ENCODE assay signal across 19 cellular contexts in genomic region chr12:116378002-116378401, GRCh38.
A peak's percentile ranks its signal among the peaks of the same experiment; 100 is the strongest.
DNase-seq lines count a peak whose midpoint lies in the region; ATAC-seq and TF ChIP-seq lines count a peak whose summit lies in the region.
"Had no signal": no experiment of that assay in that cellular context is flagged by ENCODE, and none has a peak within 500 bp of the region (broad histone marks: within the 10 kb centered on the region; RNA-seq: fewer than 3 reads in every experiment).

No MANE protein-coding gene starts in this region.

- no peak overlapping the region for H2BK120ac ChIP-seq in mesenchymal stem cell (ENCODE audit: low read depth, low read length)

- H4K20me1 ChIP-seq in PC-9 (ENCODE audit: insufficient read depth), result no peaks in the 10 kb centered on the region
- H4K20me1 ChIP-seq: BLaER1 treated with 17β-estradiol and CSF1 and Interleukin-3, amounts not matched to agents 10 nM and 100 nM had no signal

- H3K36me3 ChIP-seq in HEK293 (ENCODE audit: control insufficient read depth in 2 of 2, insufficient read depth in 1 of 2, low read length in 2 of 2) (no peaks in the 10 kb centered on the region), PC-9 (ENCODE audit: low read depth) (no peaks in the 10 kb centered on the region), mesenchymal stem cell (ENCODE audit: control insufficient read depth in 1 of 2, insufficient read depth in 2 of 2, low read depth in 1 of 2, low read length in 2 of 2) (no peaks in the 10 kb centered on the region), spleen (no peaks in the 10 kb centered on the region)
- H3K36me3 ChIP-seq: BLaER1 treated with 17β-estradiol and CSF1 and Interleukin-3, amounts not matched to agents 10 nM and 100 nM; HAP-1 had no signal

- H3K4me3 ChIP-seq in HEK293 (ENCODE audit: low read depth, low read length) (no peak overlapping the region), PC-9 (no peak overlapping the region), mesenchymal stem cell (ENCODE audit: insufficient read depth in 1 of 2, low read depth in 1 of 2, low read length in 2 of 2) (no peak overlapping the region), spleen (no peak overlapping the region)
- H3K4me3 ChIP-seq: BLaER1 treated with 17β-estradiol and CSF1 and Interleukin-3, amounts not matched to agents 10 nM and 100 nM; GM12878; HAP-1 had no signal

- H3K4me1 ChIP-seq in HEK293 (ENCODE audit: control insufficient read depth, insufficient read depth, low read length) (no peaks in the 10 kb centered on the region), PC-9 (replicated peaks; ENCODE audit: insufficient read depth) (peaks cover 48% of the 10 kb centered on the region), mesenchymal stem cell (ENCODE audit: control insufficient read depth, insufficient read depth, low read depth, low read length) (peaks cover 22% of the 10 kb centered on the region), spleen (peaks cover 0 to 22% (median 8%) of the 10 kb centered on the region in 6 donors)

- BruUV-seq in PC-9 (replicated peaks; lab: Mats Ljungman, UMichigan), result no TSS peak

- peaks cover 4% of the 10 kb centered on the region for H3K27me3 Mint-ChIP-seq in activated T-cell treated with anti-CD3 and anti-CD28 coated beads, Interleukin-2, amount 50 U/mL, for 24 hours

- peaks cover 16% of the 10 kb centered on the region for H3K4me1 Mint-ChIP-seq in activated T-cell treated with anti-CD3 and anti-CD28 coated beads, Interleukin-2, amount 50 U/mL, for 24 hours (ENCODE audit: low read depth)
- H3K4me1 Mint-ChIP-seq: B cell had no signal

- no peaks in the 10 kb centered on the region for H3K79me2 ChIP-seq in PC-9 (ENCODE audit: low read depth)

- H3K9ac ChIP-seq in mesenchymal stem cell (ENCODE audit: low read length), result no peak overlapping the region
- H3K9ac ChIP-seq: BLaER1 treated with 17β-estradiol and CSF1 and Interleukin-3, amounts not matched to agents 10 nM and 100 nM had no signal

- no peaks in the 10 kb centered on the region for H3K9me3 ChIP-seq in HEK293 (ENCODE audit: control insufficient read depth, insufficient read depth, low read depth, low read length)
- no peaks in the 10 kb centered on the region for H3K9me3 ChIP-seq in PC-9 (ENCODE audit: insufficient read depth, low read depth)
- no peaks in the 10 kb centered on the region for H3K9me3 ChIP-seq in mesenchymal stem cell (ENCODE audit: control insufficient read depth, low read length)
- H3K9me3 ChIP-seq in spleen, result no peaks in the 10 kb centered on the region
- H3K9me3 ChIP-seq: HAP-1 had no signal

- no peaks in the 10 kb centered on the region for H3K79me1 ChIP-seq in mesenchymal stem cell (replicated peaks; ENCODE audit: low read length, poor library complexity, severe bottlenecking)

- DNase-seq in PC-9 (no peak), mesenchymal stem cell (no peak), spleen (peak; percentile 18)
- DNase-seq in activated T-cell treated with anti-CD3 and anti-CD28 coated beads, Interleukin-2, amount 50 U/mL, for 24 hours, result no peak
- DNase-seq in effector CD8-positive, alpha-beta T cell (lab: John Stamatoyannopoulos, UW), result no peak
- DNase-seq: 8988T; CD8-positive, alpha-beta T cell; COR-L47; DMS 273 treated with DMSO at 0.1 percent for 48 hours; DMS53; DND-41; EL had no signal

- POLR2A ChIA-PET in HEK293 (lab: Yijun Ruan, JAX) (no interaction called here), PC-9 (lab: Charles Lee; ENCODE audit: unreplicated experiment) (no interaction called here)

- H2AFZ ChIP-seq in PC-9 (no peak overlapping the region), mesenchymal stem cell (ENCODE audit: low read depth, low read length) (no peak overlapping the region)

- TF ChIP-seq POLR2A in spleen (IDR thresholded peaks at IDR 0.05), result no peak

- H3K27me3 ChIP-seq in PC-9 (ENCODE audit: insufficient read depth, low read depth) (no peaks in the 10 kb centered on the region), mesenchymal stem cell (ENCODE audit: control insufficient read depth in 1 of 2, insufficient read depth in 1 of 2, low read length in 2 of 2) (no peaks in the 10 kb centered on the region), spleen (replicated peaks in 1 of 7) (no peaks in the 10 kb centered on the region)
- H3K27me3 ChIP-seq: BLaER1 treated with 17β-estradiol and CSF1 and Interleukin-3, amounts not matched to agents 10 nM and 100 nM had no signal

- H2AK5ac ChIP-seq in mesenchymal stem cell (ENCODE audit: low read length, severe bottlenecking), result peak overlapping the region; percentile 77

- no peaks in the 10 kb centered on the region for H3K36me3 Mint-ChIP-seq in activated T-cell treated with anti-CD3 and anti-CD28 coated beads, Interleukin-2, amount 50 U/mL, for 24 hours (ENCODE audit: low read depth)
- H3K36me3 Mint-ChIP-seq: CD8-positive, alpha-beta T cell had no signal

- intact Hi-C loops in PC-9 (cut with micrococcal nuclease; ENCODE audit: unreplicated experiment) (no loop called here), spleen (cut with DNase I; ENCODE audit: low total_unique reads) (no loop called here)

- H3K23ac ChIP-seq in mesenchymal stem cell (ENCODE audit: low read length in 2 of 2), result no peak overlapping the region

- H2BK5ac ChIP-seq in mesenchymal stem cell (ENCODE audit: low read depth, low read length, poor library complexity, severe bottlenecking), result no peak overlapping the region

- no peaks in the 10 kb centered on the region for H3K9me2 ChIP-seq in PC-9 (ENCODE audit: insufficient read depth)

- peak overlapping the region in 1 of 2 experiments; percentile 85 for H2BK12ac ChIP-seq in mesenchymal stem cell (ENCODE audit: low read length in 2 of 2)

- H3K18ac ChIP-seq in mesenchymal stem cell (ENCODE audit: low read depth in 1 of 2, low read length in 2 of 2), result no peak overlapping the region

- no peak overlapping the region for H4K8ac ChIP-seq in mesenchymal stem cell (ENCODE audit: low read length)

- no peak overlapping the region for H4K91ac ChIP-seq in mesenchymal stem cell (ENCODE audit: low read length)

- no peak overlapping the region for H3K27ac ChIP-seq in HEK293 (ENCODE audit: extremely low read depth, low read depth, low read length)
- H3K27ac ChIP-seq in PC-9, result peak overlapping the region; percentile 85; the same call in 1 of the 2 replicates
- no peak overlapping the region for H3K27ac ChIP-seq in mesenchymal stem cell (ENCODE audit: low read length, poor library complexity, severe bottlenecking)
- H3K27ac ChIP-seq in spleen, result no peak overlapping the region
- H3K27ac ChIP-seq: BLaER1 treated with 17β-estradiol and CSF1 and Interleukin-3, amounts not matched to agents 10 nM and 100 nM; HL-60 had no signal

- peak overlapping the region; percentile 74 for H3K4me2 ChIP-seq in PC-9
- no peak overlapping the region for H3K4me2 ChIP-seq in mesenchymal stem cell (ENCODE audit: low read length, poor library complexity, severe bottlenecking)

- H3K14ac ChIP-seq in mesenchymal stem cell (ENCODE audit: low read length in 2 of 2), result no peak overlapping the region

- no peak for ATAC-seq in GM18907 (IDR thresholded peaks at IDR 0.05; ENCODE audit: unreplicated experiment)
- ATAC-seq: CD8-positive, alpha-beta T cell; GM12878 had no signal

- 97% methylated on average over 11 of the region's 11 CpGs for WGBS in mesenchymal stem cell
- WGBS in spleen, 5 donors, result 92 to 99% (median 96%) methylated on average over 10 to 11 of the region's 11 CpGs

- H3K9me3 Mint-ChIP-seq in activated T-cell treated with anti-CD3 and anti-CD28 coated beads, Interleukin-2, amount 50 U/mL, for 24 hours, result peaks cover 7% of the 10 kb centered on the region
- H3K9me3 Mint-ChIP-seq: CD8-positive, alpha-beta T cell had no signal

- no peak overlapping the region for H3K27ac Mint-ChIP-seq in activated T-cell treated with anti-CD3 and anti-CD28 coated beads, Interleukin-2, amount 50 U/mL, for 24 hours
- H3K27ac Mint-ChIP-seq: B cell; CD8-positive, alpha-beta T cell had no signal

- CTCF ChIA-PET in HEK293 (lab: Yijun Ruan, JAX) (no interaction called here), PC-9 (lab: Charles Lee) (no interaction called here)

- no peak for TF ChIP-seq CTCF in HEK293 (tag by site-specific recombination; IDR thresholded peaks at IDR 0.05)
- no peak for TF ChIP-seq CTCF in PC-9 (conservative IDR thresholded peaks at IDR 0.05)
- TF ChIP-seq CTCF in spleen (IDR thresholded peaks at IDR 0.05 in 8 of 11, conservative IDR thresholded peaks at IDR 0.05 in 3 of 11), result no peak

- no peak overlapping the region for H2BK15ac ChIP-seq in mesenchymal stem cell (ENCODE audit: low read depth, poor library complexity, severe bottlenecking)

- no peak overlapping the region for H3K4me3 Mint-ChIP-seq in activated T-cell treated with anti-CD3 and anti-CD28 coated beads, Interleukin-2, amount 50 U/mL, for 24 hours
- H3K4me3 Mint-ChIP-seq: B cell; CD8-positive, alpha-beta T cell had no signal

- no peak overlapping the region for H3K4ac ChIP-seq in mesenchymal stem cell (ENCODE audit: low read depth in 1 of 2, low read length in 2 of 2)

- peaks cover 39% of the 10 kb centered on the region for H3F3A ChIP-seq in PC-9 (ENCODE audit: insufficient read depth, low read depth)

TF ChIP-seq in HEK293, 187 proteins besides CTCF, POLR2A, EP300 and RAD21:
- no peak for TF ChIP-seq ZNF626 (tag by site-specific recombination; IDR thresholded peaks at IDR 0.05)
- TF ChIP-seq ZBTB21 (tag by site-specific recombination; IDR thresholded peaks at IDR 0.05), result no peak
- TF ChIP-seq ZBTB8A (tag by site-specific recombination; IDR thresholded peaks at IDR 0.05), result peak; percentile 73
